Comparison of ENCODE assay signal across 24 cellular contexts in genomic region chr18:75083131-75083530, GRCh38.
"Had no signal": no experiment of that assay in that cellular context is flagged by ENCODE, and none has a peak within 500 bp of the region (broad histone marks: within the 10 kb centered on the region; RNA-seq: fewer than 3 reads in every experiment).

No MANE protein-coding gene starts in this region.

- H3K4me3 ChIP-seq: body of pancreas, colonic mucosa, dorsolateral prefrontal cortex had no signal

- H3K27me3 ChIP-seq: body of pancreas, colonic mucosa, dorsolateral prefrontal cortex had no signal

- H3K27ac Mint-ChIP-seq: activated CD4-positive, alpha-beta memory T cell treated with anti-CD3 and anti-CD28 coated beads for 36 hours; activated CD4-positive, alpha-beta T cell treated with anti-CD3 and anti-CD28 coated beads for 36 hours; activated CD4-positive, alpha-beta T cell treated with anti-CD3 and anti-CD28 coated beads, Interleukin-2, amount 10 ng/mL, durations not matched to agents 24 days and 14 days; activated CD8-positive, alpha-beta T cell treated with anti-CD3 and anti-CD28 coated beads, Interleukin-2, amount 10 ng/mL, durations not matched to agents 7 days and 5 days; activated naive CD8-positive, alpha-beta T cell; activated T-cell treated with anti-CD3 and anti-CD28 coated beads, Interleukin-2, amount 50 U/mL, for 24 hours; activated T-cell treated with anti-CD3 and anti-CD28 coated beads, Interleukin-2, amount 50 U/mL, for 72 hours; dendritic cell treated with granulocyte-macrophage colony-stimulating factor and Interleukin-4, amounts not matched to agents 40 ng/mL and 50 ng/mL, for 4 days; endodermal cell had no signal

- H3K27ac ChIP-seq: body of pancreas, colonic mucosa, dorsolateral prefrontal cortex had no signal

- H3K36me3 ChIP-seq: colonic mucosa had no signal

- H3K4me1 ChIP-seq: body of pancreas, colonic mucosa had no signal

- H3K36me3 Mint-ChIP-seq: activated CD4-positive, alpha-beta memory T cell treated with anti-CD3 and anti-CD28 coated beads for 36 hours had no signal

- H3K9me3 ChIP-seq: body of pancreas, colonic mucosa had no signal

- H3K4me1 Mint-ChIP-seq: activated CD4-positive, alpha-beta T cell treated with anti-CD3 and anti-CD28 coated beads for 36 hours; activated CD4-positive, alpha-beta T cell treated with anti-CD3 and anti-CD28 coated beads, Interleukin-2, amount 10 ng/mL, durations not matched to agents 24 days and 14 days; endodermal cell had no signal

- ATAC-seq: activated CD4-positive, alpha-beta T cell treated with anti-CD3 and anti-CD28 coated beads for 36 hours; activated CD8-positive, alpha-beta T cell treated with anti-CD3 and anti-CD28 coated beads, Interleukin-2, amount 10 ng/mL, durations not matched to agents 7 days and 5 days; activated T-cell treated with anti-CD3 and anti-CD28 coated beads, Interleukin-2, amount 50 U/mL, for 72 hours; body of pancreas; esophagus mucosa had no signal

- H3K4me3 Mint-ChIP-seq: activated CD4-positive, alpha-beta memory T cell treated with anti-CD3 and anti-CD28 coated beads for 36 hours; activated CD4-positive, alpha-beta T cell treated with anti-CD3 and anti-CD28 coated beads for 36 hours; activated CD4-positive, alpha-beta T cell treated with anti-CD3 and anti-CD28 coated beads, Interleukin-2, amount 10 ng/mL, durations not matched to agents 24 days and 14 days; activated CD8-positive, alpha-beta T cell treated with anti-CD3 and anti-CD28 coated beads, Interleukin-2, amount 10 ng/mL, durations not matched to agents 7 days and 5 days; activated naive CD8-positive, alpha-beta T cell; activated T-cell treated with anti-CD3 and anti-CD28 coated beads, Interleukin-2, amount 50 U/mL, for 24 hours; activated T-cell treated with anti-CD3 and anti-CD28 coated beads, Interleukin-2, amount 50 U/mL, for 72 hours; dendritic cell treated with granulocyte-macrophage colony-stimulating factor and Interleukin-4, amounts not matched to agents 40 ng/mL and 50 ng/mL, for 4 days; endodermal cell had no signal

- H3K27me3 Mint-ChIP-seq: activated CD4-positive, alpha-beta memory T cell treated with anti-CD3 and anti-CD28 coated beads for 36 hours; activated CD4-positive, alpha-beta T cell treated with anti-CD3 and anti-CD28 coated beads for 36 hours; activated naive CD8-positive, alpha-beta T cell; activated T-cell treated with anti-CD3 and anti-CD28 coated beads, Interleukin-2, amount 50 U/mL, for 24 hours had no signal

- DNase-seq: activated CD4-positive, alpha-beta memory T cell treated with anti-CD3 and anti-CD28 coated beads for 36 hours; activated CD4-positive, alpha-beta T cell treated with anti-CD3 and anti-CD28 coated beads for 36 hours; activated CD4-positive, alpha-beta T cell treated with anti-CD3 and anti-CD28 coated beads, Interleukin-2, amount 10 ng/mL, durations not matched to agents 24 days and 14 days; activated CD4-positive, CD25-positive, alpha-beta regulatory T cell; activated CD4-positive, CD25-positive, alpha-beta regulatory T cell treated with anti-CD3 and anti-CD28 coated beads, Interleukin-2, amount 50 U/mL, for 72 hours; activated CD8-positive, alpha-beta T cell treated with anti-CD3 and anti-CD28 coated beads, Interleukin-2, amount 10 ng/mL, durations not matched to agents 7 days and 5 days; activated naive CD4-positive, alpha-beta T cell; activated naive CD4-positive, alpha-beta T cell treated with anti-CD3 and anti-CD28 coated beads, Interleukin-2, amount 50 U/mL, for 16 hours; activated T-cell treated with anti-CD3 and anti-CD28 coated beads for 4 hours; activated T-cell treated with anti-CD3 and anti-CD28 coated beads, Interleukin-2, amount 50 U/mL, for 24 hours; activated T-cell treated with anti-CD3 and anti-CD28 coated beads, Interleukin-2, amount 50 U/mL, for 72 hours; amniotic stem cell; anterior cingulate cortex; body of pancreas; caudate nucleus; colonic mucosa; dorsolateral prefrontal cortex; effector memory CD4-positive, alpha-beta T cell; endodermal cell; foreskin fibroblast; T-helper 2 cell had no signal
